ENCODE assay signal across 1 cellular context in genomic region chr12:57518920-57519757, GRCh38.
TF ChIP-seq lines count a peak whose summit lies in the region.

No MANE protein-coding gene starts in this region.

TF ChIP-seq in A549, 52 proteins besides CTCF, POLR2A, EP300 and RAD21 (continued from another document):
- 0 out of 2 replicates have a peak, but pooled peaks have one; percentile 1 for TF ChIP-seq HMGXB4 (CRISPR knock-in tag; IDR thresholded peaks at IDR 0.05; ENCODE audit: borderline replicate concordance)
